In genomic region chr4:184389978-184390518, GRCh38 we compare ENCODE assay signal across 1 cellular context.
TF ChIP-seq lines count a peak whose summit lies in the region.

No MANE protein-coding gene starts in this region.

TF ChIP-seq in WTC11, 78 proteins besides CTCF, POLR2A, EP300 and RAD21 (continued from another document):
- TF ChIP-seq, protein P1, sequence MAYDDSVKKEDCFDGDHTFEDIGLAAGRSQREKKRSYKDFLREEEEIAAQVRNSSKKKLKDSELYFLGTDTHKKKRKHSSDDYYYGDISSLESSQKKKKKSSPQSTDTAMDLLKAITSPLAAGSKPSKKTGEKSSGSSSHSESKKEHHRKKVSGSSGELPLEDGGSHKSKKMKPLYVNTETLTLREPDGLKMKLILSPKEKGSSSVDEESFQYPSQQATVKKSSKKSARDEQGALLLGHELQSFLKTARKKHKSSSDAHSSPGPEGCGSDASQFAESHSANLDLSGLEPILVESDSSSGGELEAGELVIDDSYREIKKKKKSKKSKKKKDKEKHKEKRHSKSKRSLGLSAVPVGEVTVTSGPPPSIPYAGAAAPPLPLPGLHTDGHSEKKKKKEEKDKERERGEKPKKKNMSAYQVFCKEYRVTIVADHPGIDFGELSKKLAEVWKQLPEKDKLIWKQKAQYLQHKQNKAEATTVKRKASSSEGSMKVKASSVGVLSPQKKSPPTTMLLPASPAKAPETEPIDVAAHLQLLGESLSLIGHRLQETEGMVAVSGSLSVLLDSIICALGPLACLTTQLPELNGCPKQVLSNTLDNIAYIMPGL (CRISPR knock-in tag; IDR thresholded peaks at IDR 0.05) = no peak
- TF ChIP-seq, protein P2, sequence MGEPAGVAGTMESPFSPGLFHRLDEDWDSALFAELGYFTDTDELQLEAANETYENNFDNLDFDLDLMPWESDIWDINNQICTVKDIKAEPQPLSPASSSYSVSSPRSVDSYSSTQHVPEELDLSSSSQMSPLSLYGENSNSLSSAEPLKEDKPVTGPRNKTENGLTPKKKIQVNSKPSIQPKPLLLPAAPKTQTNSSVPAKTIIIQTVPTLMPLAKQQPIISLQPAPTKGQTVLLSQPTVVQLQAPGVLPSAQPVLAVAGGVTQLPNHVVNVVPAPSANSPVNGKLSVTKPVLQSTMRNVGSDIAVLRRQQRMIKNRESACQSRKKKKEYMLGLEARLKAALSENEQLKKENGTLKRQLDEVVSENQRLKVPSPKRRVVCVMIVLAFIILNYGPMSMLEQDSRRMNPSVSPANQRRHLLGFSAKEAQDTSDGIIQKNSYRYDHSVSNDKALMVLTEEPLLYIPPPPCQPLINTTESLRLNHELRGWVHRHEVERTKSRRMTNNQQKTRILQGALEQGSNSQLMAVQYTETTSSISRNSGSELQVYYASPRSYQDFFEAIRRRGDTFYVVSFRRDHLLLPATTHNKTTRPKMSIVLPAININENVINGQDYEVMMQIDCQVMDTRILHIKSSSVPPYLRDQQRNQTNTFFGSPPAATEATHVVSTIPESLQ (CRISPR knock-in tag; IDR thresholded peaks at IDR 0.05) = no peak
- TF ChIP-seq, protein P3, sequence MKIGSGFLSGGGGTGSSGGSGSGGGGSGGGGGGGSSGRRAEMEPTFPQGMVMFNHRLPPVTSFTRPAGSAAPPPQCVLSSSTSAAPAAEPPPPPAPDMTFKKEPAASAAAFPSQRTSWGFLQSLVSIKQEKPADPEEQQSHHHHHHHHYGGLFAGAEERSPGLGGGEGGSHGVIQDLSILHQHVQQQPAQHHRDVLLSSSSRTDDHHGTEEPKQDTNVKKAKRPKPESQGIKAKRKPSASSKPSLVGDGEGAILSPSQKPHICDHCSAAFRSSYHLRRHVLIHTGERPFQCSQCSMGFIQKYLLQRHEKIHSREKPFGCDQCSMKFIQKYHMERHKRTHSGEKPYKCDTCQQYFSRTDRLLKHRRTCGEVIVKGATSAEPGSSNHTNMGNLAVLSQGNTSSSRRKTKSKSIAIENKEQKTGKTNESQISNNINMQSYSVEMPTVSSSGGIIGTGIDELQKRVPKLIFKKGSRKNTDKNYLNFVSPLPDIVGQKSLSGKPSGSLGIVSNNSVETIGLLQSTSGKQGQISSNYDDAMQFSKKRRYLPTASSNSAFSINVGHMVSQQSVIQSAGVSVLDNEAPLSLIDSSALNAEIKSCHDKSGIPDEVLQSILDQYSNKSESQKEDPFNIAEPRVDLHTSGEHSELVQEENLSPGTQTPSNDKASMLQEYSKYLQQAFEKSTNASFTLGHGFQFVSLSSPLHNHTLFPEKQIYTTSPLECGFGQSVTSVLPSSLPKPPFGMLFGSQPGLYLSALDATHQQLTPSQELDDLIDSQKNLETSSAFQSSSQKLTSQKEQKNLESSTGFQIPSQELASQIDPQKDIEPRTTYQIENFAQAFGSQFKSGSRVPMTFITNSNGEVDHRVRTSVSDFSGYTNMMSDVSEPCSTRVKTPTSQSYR (CRISPR knock-in tag; IDR thresholded peaks at IDR 0.05) = 0 out of 2 replicates have a peak, but pooled peaks have one; percentile 45
- TF ChIP-seq FOXP4 (CRISPR knock-in tag; IDR thresholded peaks at IDR 0.05) = 0 out of 2 replicates have a peak, but pooled peaks have one; percentile 26
- TF ChIP-seq, protein P4, sequence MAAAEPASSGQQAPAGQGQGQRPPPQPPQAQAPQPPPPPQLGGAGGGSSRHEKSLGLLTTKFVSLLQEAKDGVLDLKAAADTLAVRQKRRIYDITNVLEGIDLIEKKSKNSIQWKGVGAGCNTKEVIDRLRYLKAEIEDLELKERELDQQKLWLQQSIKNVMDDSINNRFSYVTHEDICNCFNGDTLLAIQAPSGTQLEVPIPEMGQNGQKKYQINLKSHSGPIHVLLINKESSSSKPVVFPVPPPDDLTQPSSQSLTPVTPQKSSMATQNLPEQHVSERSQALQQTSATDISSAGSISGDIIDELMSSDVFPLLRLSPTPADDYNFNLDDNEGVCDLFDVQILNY (CRISPR knock-in tag; IDR thresholded peaks at IDR 0.05) = no peak
- TF ChIP-seq E2F1 (CRISPR knock-in tag; IDR thresholded peaks at IDR 0.05) = 0 out of 2 replicates have a peak, but pooled peaks have one; percentile 37
- no peak for TF ChIP-seq ZNF416 (CRISPR knock-in tag; IDR thresholded peaks at IDR 0.05)
- no peak for TF ChIP-seq HMGA2 (CRISPR knock-in tag; IDR thresholded peaks at IDR 0.05)
- TF ChIP-seq MAX (CRISPR knock-in tag; IDR thresholded peaks at IDR 0.05) = 0 out of 2 replicates have a peak, but pooled peaks have one; percentile 22
- TF ChIP-seq ATF3 (CRISPR knock-in tag; conservative IDR thresholded peaks at IDR 0.05) = no peak
- TF ChIP-seq, protein P5, sequence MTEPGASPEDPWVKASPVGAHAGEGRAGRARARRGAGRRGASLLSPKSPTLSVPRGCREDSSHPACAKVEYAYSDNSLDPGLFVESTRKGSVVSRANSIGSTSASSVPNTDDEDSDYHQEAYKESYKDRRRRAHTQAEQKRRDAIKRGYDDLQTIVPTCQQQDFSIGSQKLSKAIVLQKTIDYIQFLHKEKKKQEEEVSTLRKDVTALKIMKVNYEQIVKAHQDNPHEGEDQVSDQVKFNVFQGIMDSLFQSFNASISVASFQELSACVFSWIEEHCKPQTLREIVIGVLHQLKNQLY (CRISPR knock-in tag; IDR thresholded peaks at IDR 0.05) = no peak
- TF ChIP-seq TEAD4 (CRISPR knock-in tag; IDR thresholded peaks at IDR 0.05) = 0 out of 2 replicates have a peak, but pooled peaks have one; percentile 52
- TF ChIP-seq NFATC4 (CRISPR knock-in tag; IDR thresholded peaks at IDR 0.05) = peak; percentile 36; the same call in 1 of the 2 replicates
- no peak for TF ChIP-seq ERG (CRISPR knock-in tag; IDR thresholded peaks at IDR 0.05)
- TF ChIP-seq OVOL2 (CRISPR knock-in tag; IDR thresholded peaks at IDR 0.05; ENCODE audit: borderline replicate concordance) = no peak
- peak; percentile 8; the same call in 1 of the 2 replicates for TF ChIP-seq MYBL2 (CRISPR knock-in tag; IDR thresholded peaks at IDR 0.05)
- no peak for TF ChIP-seq FOXJ3 (CRISPR knock-in tag; IDR thresholded peaks at IDR 0.05; ENCODE audit: borderline replicate concordance)
- TF ChIP-seq ZNF512 (CRISPR knock-in tag; IDR thresholded peaks at IDR 0.05; ENCODE audit: borderline replicate concordance) = no peak
- TF ChIP-seq ELF4 (CRISPR knock-in tag; IDR thresholded peaks at IDR 0.05; ENCODE audit: low read depth) = no peak
- no peak for TF ChIP-seq EMX1 (CRISPR knock-in tag; IDR thresholded peaks at IDR 0.05)
- TF ChIP-seq ZNF423 (CRISPR knock-in tag; IDR thresholded peaks at IDR 0.05) = no peak
